ENCODE assay signal across 11 cellular contexts in the genomic region with DNA sequence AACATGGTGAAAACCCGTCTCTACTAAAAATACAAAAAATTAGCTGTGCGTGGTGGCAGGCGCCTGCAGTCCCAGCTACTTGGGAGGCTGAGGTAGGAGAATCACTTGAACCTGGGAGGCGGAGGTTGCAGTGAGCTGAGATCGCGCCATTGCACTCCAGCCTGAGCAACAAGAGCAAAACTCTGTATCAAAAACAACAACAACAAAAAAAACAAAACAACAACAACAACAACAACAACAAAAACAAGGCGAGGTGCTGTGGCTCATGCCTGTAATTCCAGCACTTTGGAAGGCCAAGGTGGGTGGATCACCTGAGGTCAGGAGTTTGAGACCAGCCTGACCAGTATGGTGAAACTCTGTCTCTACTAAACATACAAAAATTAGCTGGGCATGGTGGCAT. TPM values are rescaled to one million over a fixed set of nuclear protein-coding genes. Genes with fewer than 3 reads are reported as not detected.
"Had no signal": no experiment of that assay in that cellular context is flagged by ENCODE, and none has a peak within 500 bp of the region (broad histone marks: within the 10 kb centered on the region; RNA-seq: fewer than 3 reads in every experiment).

No MANE protein-coding gene starts in this region.

RNA-seq across cellular contexts. Expression of gene HOXB1, which starts 21.1 kb away (rescaled TPM):
- total RNA-seq: OCI-LY7, PC-3, PC-9, Peyer's patch, Right ventricle myocardium inferior, Right ventricle myocardium superior, RPMI7951, SJCRH30, SJSA1, SK-MEL-5 had no signal
- polyA plus RNA-seq: SK-N-SH had no signal

RNA-seq across cellular contexts. Expression of gene HOXB2, which starts 35.2 kb away (rescaled TPM):
- total RNA-seq: OCI-LY7, SK-MEL-5 had no signal
